ENCODE assay signal across 9 cellular contexts in genomic region chr10:5691786-5692185, GRCh38. TPM values are rescaled to one million over a fixed set of nuclear protein-coding genes. Genes with fewer than 3 reads are reported as not detected.
DNase-seq lines count a peak whose midpoint lies in the region; ATAC-seq and TF ChIP-seq lines count a peak whose summit lies in the region.
"Had no signal": no experiment of that assay in that cellular context is flagged by ENCODE, and none has a peak within 500 bp of the region (broad histone marks: within the 10 kb centered on the region; RNA-seq: fewer than 3 reads in every experiment).

No MANE protein-coding gene starts in this region.

- H4K20me1 ChIP-seq in SU-DHL-6 (ENCODE audit: low read depth, low read length): peaks cover 29% of the 10 kb centered on the region

- H3K4me3 ChIP-seq in SU-DHL-6 (ENCODE audit: insufficient read depth, low read length, poor library complexity, severe bottlenecking) (peak overlapping the region; percentile 87), retinal pigment epithelial cell (ENCODE audit: low read length) (peak overlapping the region; percentile 74)

- TF ChIP-seq POLR2A in GM18505 (IDR thresholded peaks at IDR 0.05; ENCODE audit: borderline replicate concordance, extremely low read depth, insufficient read depth, insufficient read length): no peak

- peak overlapping the region; percentile 70 for H3K4me3 Mint-ChIP-seq in activated CD8-positive, alpha-beta memory T cell treated with anti-CD3 and anti-CD28 coated beads, Interleukin-2, amount 10 ng/mL, durations not matched to agents 7 days and 5 days

- H3K4me1 Mint-ChIP-seq in activated CD8-positive, alpha-beta memory T cell treated with anti-CD3 and anti-CD28 coated beads, Interleukin-2, amount 10 ng/mL, durations not matched to agents 7 days and 5 days: peaks cover 52% of the 10 kb centered on the region

- TF ChIP-seq CTCF in SU-DHL-6 (IDR thresholded peaks at IDR 0.05; ENCODE audit: insufficient read depth, low read length, poor library complexity, severe bottlenecking) (no peak), retinal pigment epithelial cell (conservative IDR thresholded peaks at IDR 0.05; ENCODE audit: low read depth, low read length) (no peak), GM10266 (IDR thresholded peaks at IDR 0.05; ENCODE audit: control insufficient read depth, insufficient read depth, low read depth, missing control alignments) (no peak)

- ATAC-seq in activated CD8-positive, alpha-beta memory T cell treated with anti-CD3 and anti-CD28 coated beads, Interleukin-2, amount 10 ng/mL, durations not matched to agents 7 days and 5 days: no peak
- ATAC-seq in esophagus mucosa (peak; percentile 74), GM18505 (IDR thresholded peaks at IDR 0.05; ENCODE audit: unreplicated experiment) (no peak)

- no peak overlapping the region for H2AFZ ChIP-seq in SU-DHL-6 (ENCODE audit: low read depth, low read length, severe bottlenecking)

- H3K27ac ChIP-seq in SU-DHL-6 (ENCODE audit: low read depth, low read length): peak overlapping the region; percentile 98

- H3K27me3 Mint-ChIP-seq in activated CD8-positive, alpha-beta memory T cell treated with anti-CD3 and anti-CD28 coated beads, Interleukin-2, amount 10 ng/mL, durations not matched to agents 7 days and 5 days: no peaks in the 10 kb centered on the region

- peak overlapping the region; percentile 95 for H3K4me2 ChIP-seq in SU-DHL-6 (ENCODE audit: low read depth, low read length, poor library complexity, severe bottlenecking)

- H3K79me2 ChIP-seq in SU-DHL-6 (ENCODE audit: insufficient read depth, low read length): peaks cover 100% of the 10 kb centered on the region

- peaks cover 69% of the 10 kb centered on the region for H3F3A ChIP-seq in SU-DHL-6 (ENCODE audit: insufficient read depth)

- H3K27ac Mint-ChIP-seq in activated CD8-positive, alpha-beta memory T cell treated with anti-CD3 and anti-CD28 coated beads, Interleukin-2, amount 10 ng/mL, durations not matched to agents 7 days and 5 days: no peak overlapping the region

- H3K9me2 ChIP-seq in SU-DHL-6 (replicated peaks; ENCODE audit: insufficient read depth, low read length): no peaks in the 10 kb centered on the region

- no peaks in the 10 kb centered on the region for H3K9me3 ChIP-seq in SU-DHL-6 (ENCODE audit: insufficient read depth, low read length)

- no peak for DNase-seq in activated CD8-positive, alpha-beta memory T cell treated with anti-CD3 and anti-CD28 coated beads, Interleukin-2, amount 10 ng/mL, durations not matched to agents 7 days and 5 days
- DNase-seq in activated CD8-positive, alpha-beta memory T cell treated with anti-CD3 and anti-CD28 coated beads, Interleukin-2, amount 50 U/mL, for 48 hours: no peak
- no peak for DNase-seq in retinal pigment epithelial cell (ENCODE audit: low read depth)
- no peak for DNase-seq in glomerular visceral epithelial cell (ENCODE audit: extremely low spot score)
- no peak for DNase-seq in GM10266 (ENCODE audit: extremely low spot score)
- DNase-seq: stimulated activated CD8-positive, alpha-beta memory T cell treated with anti-CD3 and anti-CD28 coated beads, Interleukin-4, amount 100 ng/mL, for 48 hours had no signal

- H3K27me3 ChIP-seq in SU-DHL-6 (ENCODE audit: low read length): no peaks in the 10 kb centered on the region

- H3K36me3 Mint-ChIP-seq in activated CD8-positive, alpha-beta memory T cell treated with anti-CD3 and anti-CD28 coated beads, Interleukin-2, amount 10 ng/mL, durations not matched to agents 7 days and 5 days: peaks cover 24% of the 10 kb centered on the region

- CTCF ChIA-PET in activated CD8-positive, alpha-beta memory T cell treated with anti-CD3 and anti-CD28 coated beads, Interleukin-2, amount 10 ng/mL, durations not matched to agents 7 days and 5 days (lab: Charles Lee): interaction anchor here (0.8 to 1.5 kb wide), 3 partner anchors 20 to 360 kb away, joined by 3 to 6 read pairs (median 3); no protein-coding TSS in a partner anchor

- H3K36me3 ChIP-seq in SU-DHL-6 (ENCODE audit: low read length): peaks cover 14% of the 10 kb centered on the region

- H3K9me3 Mint-ChIP-seq in activated CD8-positive, alpha-beta memory T cell treated with anti-CD3 and anti-CD28 coated beads, Interleukin-2, amount 10 ng/mL, durations not matched to agents 7 days and 5 days (ENCODE audit: low read depth): no peaks in the 10 kb centered on the region

- H3K9ac ChIP-seq in SU-DHL-6 (ENCODE audit: low read length): peak overlapping the region; percentile 95

RNA-seq across cellular contexts. Expression of gene TASOR2, which starts 7.1 kb away (rescaled TPM):
- total RNA-seq in activated CD8-positive, alpha-beta memory T cell treated with anti-CD3 and anti-CD28 coated beads, Interleukin-2, amount 10 ng/mL, durations not matched to agents 7 days and 5 days: 10 to 100 TPM; 52.0 to 56.0 TPM
- 32.8 TPM for total RNA-seq in esophagus mucosa

RNA-seq across cellular contexts. Expression of gene ASB13, which starts 25.4 kb away (rescaled TPM):
- total RNA-seq in activated CD8-positive, alpha-beta memory T cell treated with anti-CD3 and anti-CD28 coated beads, Interleukin-2, amount 10 ng/mL, durations not matched to agents 7 days and 5 days: 1 to 10 TPM; 4.4 to 8.0 TPM
- total RNA-seq in esophagus mucosa: 15.3 TPM
